1 cellular context compared by ENCODE assay signal in the genomic region with DNA sequence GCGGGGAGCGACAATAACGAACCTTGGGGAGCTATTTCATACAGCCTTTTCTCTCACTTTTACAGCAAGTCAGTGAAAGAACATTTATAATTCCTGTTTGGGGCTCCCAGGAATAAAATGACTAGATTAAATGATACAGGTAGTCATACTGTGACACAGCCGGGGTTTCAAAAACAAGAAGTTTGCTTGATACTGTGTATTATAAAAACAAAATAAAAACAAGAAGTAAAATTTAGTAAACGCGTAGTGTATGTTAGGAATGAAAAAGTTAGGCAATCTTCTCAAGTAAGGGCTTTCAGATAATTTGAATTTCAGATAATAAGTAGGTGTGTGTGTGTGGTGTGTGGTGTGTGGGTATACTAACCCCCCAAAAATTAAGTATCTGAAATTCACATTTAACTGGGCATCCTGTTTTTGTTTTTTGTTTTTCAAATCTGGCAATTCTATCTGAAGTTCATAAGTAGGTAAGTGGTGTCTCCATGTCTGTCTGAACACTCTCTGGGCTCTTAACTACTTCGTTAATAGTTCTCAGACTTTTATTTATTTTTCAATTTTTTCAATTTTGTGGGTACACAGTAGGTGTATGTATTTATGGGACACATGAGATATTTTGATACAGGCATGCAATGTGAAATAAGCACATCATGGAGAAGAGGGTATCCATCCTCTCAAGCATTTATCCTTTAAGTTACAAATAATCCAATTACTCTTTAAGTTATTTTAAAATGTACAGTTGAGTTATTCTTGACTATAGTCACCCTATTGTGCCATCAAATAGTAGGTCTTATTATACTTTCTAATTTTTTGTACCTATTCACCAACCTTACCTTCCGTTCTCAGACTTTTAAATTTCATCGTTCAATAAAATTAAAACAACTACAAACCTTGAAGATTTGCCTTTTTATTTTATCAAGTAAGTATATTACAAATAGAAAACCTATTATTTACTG.
TF ChIP-seq lines count a peak whose summit lies in the region.

No MANE protein-coding gene starts in this region.

TF ChIP-seq in GM12878, 131 proteins besides CTCF, POLR2A, EP300 and RAD21:
- TF ChIP-seq SREBF1 (IDR thresholded peaks at IDR 0.05; ENCODE audit: low read length) (0 out of 2 replicates have a peak, but pooled peaks have one; percentile 16), YBX1 (IDR thresholded peaks at IDR 0.05) (0 out of 2 replicates have a peak, but pooled peaks have one; percentile 21), ATF3 (IDR thresholded peaks at IDR 0.05; ENCODE audit: borderline replicate concordance, extremely low read depth, low read depth, low read length) (0 out of 2 replicates have a peak, but pooled peaks have one; percentile 38), PML (IDR thresholded peaks at IDR 0.05; ENCODE audit: low read length) (0 out of 2 replicates have a peak, but pooled peaks have one; percentile 17), ZBTB40 (IDR thresholded peaks at IDR 0.05; ENCODE audit: borderline replicate concordance) (0 out of 2 replicates have a peak, but pooled peaks have one; percentile 3), BCL11A (IDR thresholded peaks at IDR 0.05; ENCODE audit: low read depth, low read length) (no peak), GATAD2B (conservative IDR thresholded peaks at IDR 0.05; ENCODE audit: low read depth) (no peak)
TF ChIP-seq in GM12878: peak in this region for 5.
